Comparison of ENCODE assay signal across 24 cellular contexts in genomic region chr16:29025735-29026134, GRCh38. TPM values are rescaled to one million over a fixed set of nuclear protein-coding genes. Genes with fewer than 3 reads are reported as not detected.
DNase-seq lines count a peak whose midpoint lies in the region; ATAC-seq and TF ChIP-seq lines count a peak whose summit lies in the region.
"Had no signal": no experiment of that assay in that cellular context is flagged by ENCODE, and none has a peak within 500 bp of the region (broad histone marks: within the 10 kb centered on the region; RNA-seq: fewer than 3 reads in every experiment).

No MANE protein-coding gene starts in this region.

- ATAC-seq in activated naive CD4-positive, alpha-beta T cell treated with anti-CD3 and anti-CD28 coated beads, Interleukin-2, amount 50 U/mL, for 72 hours, result no peak
- ATAC-seq in activated naive CD8-positive, alpha-beta T cell treated with anti-CD3 and anti-CD28 coated beads, Interleukin-2, amount 50 U/mL, for 24 hours, result no peak
- ATAC-seq in upper lobe of right lung (no peak), HG02884 (IDR thresholded peaks at IDR 0.05; ENCODE audit: unreplicated experiment) (no peak)
- ATAC-seq: heart left ventricle had no signal

- no peaks in the 10 kb centered on the region for H3K27me3 Mint-ChIP-seq in activated naive CD4-positive, alpha-beta T cell treated with anti-CD3 and anti-CD28 coated beads for 36 hours (ENCODE audit: low read depth)
- no peaks in the 10 kb centered on the region for H3K27me3 Mint-ChIP-seq in activated naive CD8-positive, alpha-beta T cell treated with anti-CD3 and anti-CD28 coated beads, Interleukin-2, amount 50 U/mL, for 24 hours
- H3K27me3 Mint-ChIP-seq: CD4-positive, CD25-positive, alpha-beta regulatory T cell had no signal

- H3K4me3 ChIP-seq in NT2/D1 (ENCODE audit: insufficient read length, low read depth) (no peak overlapping the region), upper lobe of right lung (no peak overlapping the region)
- H3K4me3 ChIP-seq: heart left ventricle, MG63, SK-N-MC, skin epidermis, vagina had no signal

- H3K4me3 Mint-ChIP-seq in activated naive CD4-positive, alpha-beta T cell treated with anti-CD3 and anti-CD28 coated beads for 36 hours, result no peak overlapping the region
- no peak overlapping the region for H3K4me3 Mint-ChIP-seq in activated naive CD8-positive, alpha-beta T cell treated with anti-CD3 and anti-CD28 coated beads, Interleukin-2, amount 50 U/mL, for 24 hours
- H3K4me3 Mint-ChIP-seq: IgD-negative memory B cell had no signal

- TF ChIP-seq CTCF in upper lobe of right lung (IDR thresholded peaks at IDR 0.05) (no peak), GM13976 (IDR thresholded peaks at IDR 0.05; ENCODE audit: borderline replicate concordance, control extremely low read depth, extremely low read depth, insufficient read depth, missing control alignments) (no peak)

- H3K36me3 ChIP-seq in NT2/D1 (ENCODE audit: insufficient read depth, insufficient read length, low read length) (no peaks in the 10 kb centered on the region), upper lobe of right lung (no peaks in the 10 kb centered on the region)
- H3K36me3 ChIP-seq: heart left ventricle, MG63, vagina, WERI-Rb-1 had no signal

- intact Hi-C loops in activated naive CD4-positive, alpha-beta T cell treated with anti-CD3 and anti-CD28 coated beads for 36 hours (cut with micrococcal nuclease), result no loop called here
- intact Hi-C loops in upper lobe of right lung (cut with DNase I), result no loop called here

- CTCF ChIA-PET in activated naive CD4-positive, alpha-beta T cell treated with anti-CD3 and anti-CD28 coated beads for 36 hours (lab: Charles Lee), result interaction anchor here (0.5 to 1.4 kb wide), 3 partner anchors 46 to 80 kb away, joined by 3 to 5 read pairs (median 3); no protein-coding TSS in a partner anchor

- H3K9me3 Mint-ChIP-seq in activated naive CD4-positive, alpha-beta T cell treated with anti-CD3 and anti-CD28 coated beads, Interleukin-2, amount 50 U/mL, for 72 hours, result no peaks in the 10 kb centered on the region
- no peaks in the 10 kb centered on the region for H3K9me3 Mint-ChIP-seq in activated naive CD4-positive, alpha-beta T cell treated with anti-CD3 and anti-CD28 coated beads for 36 hours
- H3K9me3 Mint-ChIP-seq in activated naive CD8-positive, alpha-beta T cell treated with anti-CD3 and anti-CD28 coated beads, Interleukin-2, amount 50 U/mL, for 24 hours, result no peaks in the 10 kb centered on the region
- H3K9me3 Mint-ChIP-seq: activated T-helper 1 cell treated with anti-CD3 and anti-CD28 coated beads, Interleukin-12 subunit alpha, Interleukin-12 subunit beta, Interleukin-2, Interleukin-4 antibody, amounts not matched to agents 30 ng/mL and 10 ng/mL and 1 ng/mL, durations not matched to agents 14 hours and 24 hours and 36 hours; IgD-negative memory B cell had no signal

- H3K27me3 ChIP-seq in NT2/D1 (ENCODE audit: insufficient read depth, insufficient read length), result no peaks in the 10 kb centered on the region
- no peaks in the 10 kb centered on the region for H3K27me3 ChIP-seq in upper lobe of right lung
- H3K27me3 ChIP-seq: MG63, vagina had no signal

- H3K27ac Mint-ChIP-seq in activated naive CD4-positive, alpha-beta T cell treated with anti-CD3 and anti-CD28 coated beads, Interleukin-2, amount 50 U/mL, for 72 hours, result peak overlapping the region; percentile 52 to 61
- H3K27ac Mint-ChIP-seq in activated naive CD4-positive, alpha-beta T cell treated with anti-CD3 and anti-CD28 coated beads for 36 hours, result no peak overlapping the region
- peak overlapping the region; percentile 69 for H3K27ac Mint-ChIP-seq in activated naive CD8-positive, alpha-beta T cell treated with anti-CD3 and anti-CD28 coated beads, Interleukin-2, amount 50 U/mL, for 24 hours

- H3K9ac ChIP-seq in NT2/D1 (ENCODE audit: insufficient read length, low read depth), result peak overlapping the region; percentile 26

- in situ Hi-C loops in GM13976 (cut with MboI; ENCODE audit: low sequenced_read_pairs, unreplicated experiment), result no loop called here

- H3K9me3 ChIP-seq in NT2/D1 (ENCODE audit: insufficient read depth, low read length) (no peaks in the 10 kb centered on the region), upper lobe of right lung (no peaks in the 10 kb centered on the region)
- H3K9me3 ChIP-seq: heart left ventricle, MG63, vagina had no signal

- H3K4me1 ChIP-seq in NT2/D1 (ENCODE audit: insufficient read depth, insufficient read length), result peaks cover 16% of the 10 kb centered on the region
- H3K4me1 ChIP-seq in upper lobe of right lung, result no peaks in the 10 kb centered on the region

- H3K27ac ChIP-seq in upper lobe of right lung, result no peak overlapping the region
- H3K27ac ChIP-seq: heart left ventricle, SK-N-MC, vagina, WERI-Rb-1 had no signal

- peaks cover 79% of the 10 kb centered on the region for H3K4me1 Mint-ChIP-seq in activated naive CD4-positive, alpha-beta T cell treated with anti-CD3 and anti-CD28 coated beads for 36 hours (ENCODE audit: low read depth)
- peaks cover 91% of the 10 kb centered on the region for H3K4me1 Mint-ChIP-seq in activated naive CD8-positive, alpha-beta T cell treated with anti-CD3 and anti-CD28 coated beads, Interleukin-2, amount 50 U/mL, for 24 hours

- H3K36me3 Mint-ChIP-seq in activated naive CD4-positive, alpha-beta T cell treated with anti-CD3 and anti-CD28 coated beads, Interleukin-2, amount 50 U/mL, for 72 hours, result no peaks in the 10 kb centered on the region
- H3K36me3 Mint-ChIP-seq in activated naive CD4-positive, alpha-beta T cell treated with anti-CD3 and anti-CD28 coated beads for 36 hours (ENCODE audit: low read depth), result no peaks in the 10 kb centered on the region
- no peaks in the 10 kb centered on the region for H3K36me3 Mint-ChIP-seq in activated naive CD8-positive, alpha-beta T cell treated with anti-CD3 and anti-CD28 coated beads, Interleukin-2, amount 50 U/mL, for 24 hours (ENCODE audit: low read depth)
- H3K36me3 Mint-ChIP-seq: CD4-positive, CD25-positive, alpha-beta regulatory T cell; IgD-negative memory B cell had no signal

- DNase-seq in activated naive CD4-positive, alpha-beta T cell treated with anti-CD3 and anti-CD28 coated beads, Interleukin-2, amount 50 U/mL, for 72 hours (ENCODE audit: low spot score in 2 of 2), result no peak
- DNase-seq in activated naive CD4-positive, alpha-beta T cell treated with anti-CD3 and anti-CD28 coated beads for 36 hours, result no peak
- no peak for DNase-seq in NT2/D1 (ENCODE audit: low read depth, low spot score)
- no peak for DNase-seq in activated naive CD8-positive, alpha-beta T cell treated with anti-CD3 and anti-CD28 coated beads, Interleukin-2, amount 50 U/mL, for 24 hours
- peak; percentile 8 for DNase-seq in upper lobe of right lung
- DNase-seq in GM13976 (ENCODE audit: low spot score), result no peak
- DNase-seq: amniotic stem cell; CD4-positive, CD25-positive, alpha-beta regulatory T cell; effector CD8-positive, alpha-beta T cell; foreskin fibroblast; heart left ventricle; MG63; NCI-H2081; NCI-H226; NCI-H82; stimulated activated CD4-positive, alpha-beta T cell treated with anti-CD3 and anti-CD28 coated beads, Interleukin-1b, Interleukin-23, amount 100 ng/mL, for 48 hours; T-helper 9 cell; WERI-Rb-1 had no signal

RNA-seq across cellular contexts. Expression of gene LAT, which starts 40.9 kb away (rescaled TPM):
- total RNA-seq in activated naive CD4-positive, alpha-beta T cell treated with anti-CD3 and anti-CD28 coated beads, Interleukin-2, amount 50 U/mL, for 72 hours, result 100 to 1,000 TPM; 171 to 440 TPM
- total RNA-seq in activated naive CD4-positive, alpha-beta T cell treated with anti-CD3 and anti-CD28 coated beads for 36 hours, result 100 to 1,000 TPM; 122 to 128 TPM
- total RNA-seq in upper lobe of right lung, result 13.4 TPM

RNA-seq across cellular contexts. Expression of gene SPNS1, which starts 51.2 kb away (rescaled TPM):
- total RNA-seq in activated naive CD4-positive, alpha-beta T cell treated with anti-CD3 and anti-CD28 coated beads, Interleukin-2, amount 50 U/mL, for 72 hours, result 10 to 100 TPM; 16.3 to 19.9 TPM
- 10 to 100 TPM; 10.3 to 10.5 TPM for total RNA-seq in activated naive CD4-positive, alpha-beta T cell treated with anti-CD3 and anti-CD28 coated beads for 36 hours
- total RNA-seq in upper lobe of right lung, result 52.2 TPM
